24 cellular contexts compared by ENCODE assay signal in the genomic region with DNA sequence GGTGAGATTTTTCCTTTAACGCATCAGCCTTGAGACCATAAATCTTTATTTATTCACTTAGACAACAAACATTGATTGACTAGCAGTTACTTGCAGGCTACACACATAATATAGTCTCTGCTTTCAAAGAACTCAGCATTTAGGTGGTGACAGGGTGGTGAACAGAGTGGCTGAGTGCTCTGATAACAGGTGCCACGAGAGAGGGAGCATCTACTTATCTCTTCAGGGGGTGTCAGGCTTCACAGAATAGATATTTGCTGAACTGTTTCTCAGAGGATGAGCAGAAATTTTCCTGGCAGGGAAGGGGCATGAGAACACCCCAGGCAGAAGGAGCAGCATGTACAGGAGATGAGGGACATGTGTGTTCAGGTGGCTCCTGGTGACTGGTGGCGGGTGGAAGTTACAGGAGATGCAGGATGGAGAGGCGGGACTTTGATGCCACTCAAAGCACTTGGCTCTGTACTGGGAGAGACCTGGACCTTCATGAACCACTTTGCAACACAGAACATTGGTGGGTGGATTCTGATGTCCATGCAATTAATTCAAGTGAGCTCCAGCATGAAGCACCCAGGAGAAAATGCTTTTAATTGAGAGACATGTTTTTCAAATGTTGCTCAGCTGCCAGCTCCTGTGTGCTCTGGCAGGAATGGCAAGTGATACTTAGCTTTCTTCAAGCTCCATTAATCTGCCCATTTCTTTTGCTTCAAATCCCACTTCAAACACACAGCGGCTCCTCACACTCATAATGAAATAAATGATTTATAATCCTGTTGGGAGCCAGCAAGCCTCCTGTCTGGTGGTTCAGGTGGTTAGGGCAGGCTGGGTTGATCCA.
DNase-seq lines count a peak whose midpoint lies in the region; ATAC-seq lines count a peak whose summit lies in the region.
"Had no signal": no experiment of that assay in that cellular context is flagged by ENCODE, and none has a peak within 500 bp of the region (broad histone marks: within the 10 kb centered on the region; RNA-seq: fewer than 3 reads in every experiment).

No MANE protein-coding gene starts in this region.

- ATAC-seq in HG02938 (IDR thresholded peaks at IDR 0.05; ENCODE audit: unreplicated experiment), result no peak
- ATAC-seq: activated CD4-positive, alpha-beta T cell treated with anti-CD3 and anti-CD28 coated beads for 36 hours; activated naive CD8-positive, alpha-beta T cell treated with anti-CD3 and anti-CD28 coated beads, Interleukin-2, amount 50 U/mL, for 24 hours; left cardiac atrium; PC-3 had no signal

- peak; percentile 98 for DNase-seq in DMS79 treated with DMSO at 0.1 percent for 48 hours (lab: John Stamatoyannopoulos, UW)
- peak; percentile 56 for DNase-seq in NCI-H1105 treated with DMSO at 0.1 percent for 48 hours (lab: John Stamatoyannopoulos, UW)
- DNase-seq in NCI-H524 (lab: John Stamatoyannopoulos, UW), result peak; percentile 46 to 74
- peak; percentile 41 for DNase-seq in mesenteric fat pad (ENCODE audit: low spot score)
- DNase-seq in cerebellar nuclear complex (lab: John Stamatoyannopoulos, UW), result no peak
- DNase-seq in NCI-H1694 treated with DMSO at 0.1 percent for 48 hours (lab: John Stamatoyannopoulos, UW), result no peak
- DNase-seq: activated CD4-positive, alpha-beta T cell treated with anti-CD3 and anti-CD28 coated beads for 36 hours; activated effector memory CD4-positive, alpha-beta T cell treated with Interleukin-2 at 50 U/mL for 16 hours; activated naive CD8-positive, alpha-beta T cell treated with anti-CD3 and anti-CD28 coated beads, Interleukin-2, amount 50 U/mL, for 24 hours; central memory CD4-positive, alpha-beta T cell; esophagus squamous epithelium; foreskin melanocyte; GM23248; HFFc6; left cardiac atrium; mammary epithelial cell; NK-92 treated with Interleukin-12 subunit alpha and Interleukin-12 subunit beta, amount 100 ng/mL, for 24 hours; PC-3; posterior cingulate gyrus; sigmoid colon; stimulated activated naive CD4-positive, alpha-beta T cell treated with Interleukin-2 at 50 U/mL for 16 hours; T-helper 2 cell; testis had no signal

Comparison
In these comparisons a context has a peak if more than half of its experiments do, and no peak if none do; other contexts are left out.
1. DNase-seq: peak in DMS79 treated with DMSO at 0.1 percent for 48 hours (single experiment), NCI-H1105 treated with DMSO at 0.1 percent for 48 hours (single experiment), NCI-H524 (2 of 2) and mesenteric fat pad (single experiment); none in cerebellar nuclear complex (0 of 2) and NCI-H1694 treated with DMSO at 0.1 percent for 48 hours (single experiment).